26 cellular contexts compared by ENCODE assay signal in genomic region chr5:87872986-87873385, GRCh38.
DNase-seq lines count a peak whose midpoint lies in the region; ATAC-seq and TF ChIP-seq lines count a peak whose summit lies in the region.
"Had no signal": no experiment of that assay in that cellular context is flagged by ENCODE, and none has a peak within 500 bp of the region (broad histone marks: within the 10 kb centered on the region; RNA-seq: fewer than 3 reads in every experiment).

No MANE protein-coding gene starts in this region.

- H3K27me3 Mint-ChIP-seq in brain, result no peaks in the 10 kb centered on the region
- H3K27me3 Mint-ChIP-seq: activated CD8-positive, alpha-beta T cell treated with anti-CD3 and anti-CD28 coated beads for 36 hours; activated naive CD8-positive, alpha-beta T cell treated with anti-CD3 and anti-CD28 coated beads for 36 hours; CD4-positive, CD25-positive, alpha-beta regulatory T cell had no signal

- ATAC-seq in GM18517 (IDR thresholded peaks at IDR 0.05; ENCODE audit: unreplicated experiment) (no peak), HG02938 (IDR thresholded peaks at IDR 0.05; ENCODE audit: unreplicated experiment) (no peak), GM21360 (IDR thresholded peaks at IDR 0.05; ENCODE audit: unreplicated experiment) (no peak)
- ATAC-seq: activated CD8-positive, alpha-beta T cell treated with anti-CD3 and anti-CD28 coated beads for 36 hours; psoas muscle had no signal

- peaks cover 63% of the 10 kb centered on the region for H3K4me1 Mint-ChIP-seq in brain
- H3K4me1 Mint-ChIP-seq: activated naive CD8-positive, alpha-beta T cell treated with anti-CD3 and anti-CD28 coated beads for 36 hours; CD4-positive, CD25-positive, alpha-beta regulatory T cell had no signal

- peak; percentile 6 for DNase-seq in DMS 273 (lab: John Stamatoyannopoulos, UW; ENCODE audit: unreplicated experiment)
- no peak for DNase-seq in DMS 273 treated with DMSO at 0.1 percent for 48 hours (lab: John Stamatoyannopoulos, UW)
- peak; percentile 73 for DNase-seq in NCI-H345 treated with DMSO at 0.1 percent for 48 hours (lab: John Stamatoyannopoulos, UW; ENCODE audit: unreplicated experiment)
- DNase-seq in kidney glomerular epithelial cell (lab: John Stamatoyannopoulos, UW), result no peak
- DNase-seq: activated CD4-positive, CD25-positive, alpha-beta regulatory T cell treated with anti-CD3 and anti-CD28 coated beads, Interleukin-2, amount 50 U/mL, for 72 hours; activated CD8-positive, alpha-beta T cell treated with anti-CD3 and anti-CD28 coated beads for 36 hours; activated effector memory CD4-positive, alpha-beta T cell treated with Interleukin-2 at 50 U/mL for 16 hours; activated naive CD8-positive, alpha-beta T cell treated with anti-CD3 and anti-CD28 coated beads for 36 hours; CD4-positive, CD25-positive, alpha-beta regulatory T cell; cerebellar nuclear complex; DMS153; GF-D8; HCEC 1CT; IMR-90; NCI-H1092 treated with DMSO at 0.1 percent for 48 hours; NCI-H2107; psoas muscle; SHP77 treated with DMSO at 0.1 percent for 48 hours; stimulated activated CD8-positive, alpha-beta memory T cell treated with anti-CD3 and anti-CD28 coated beads, Interleukin-4, amount 100 ng/mL, for 48 hours; stomach; SW 1271; T1000 had no signal

- peak overlapping the region in 2 of 5 experiments; percentile 20 to 74 for H3K4me3 Mint-ChIP-seq in brain
- H3K4me3 Mint-ChIP-seq: activated CD8-positive, alpha-beta T cell treated with anti-CD3 and anti-CD28 coated beads for 36 hours; activated naive CD8-positive, alpha-beta T cell treated with anti-CD3 and anti-CD28 coated beads for 36 hours; CD4-positive, CD25-positive, alpha-beta regulatory T cell had no signal

- no peak for TF ChIP-seq CTCF in brain (conservative IDR thresholded peaks at IDR 0.05)

- H3K27ac Mint-ChIP-seq in brain, result peak overlapping the region; percentile 4 to 91 (median 25)
- H3K27ac Mint-ChIP-seq: activated CD8-positive, alpha-beta T cell treated with anti-CD3 and anti-CD28 coated beads for 36 hours; activated naive CD8-positive, alpha-beta T cell treated with anti-CD3 and anti-CD28 coated beads for 36 hours; CD4-positive, CD25-positive, alpha-beta regulatory T cell had no signal

- peaks cover 0 to 4% (median 0%) of the 10 kb centered on the region in 5 experiments for H3K9me3 Mint-ChIP-seq in brain
- H3K9me3 Mint-ChIP-seq: activated CD8-positive, alpha-beta T cell treated with anti-CD3 and anti-CD28 coated beads for 36 hours; activated naive CD8-positive, alpha-beta T cell treated with anti-CD3 and anti-CD28 coated beads for 36 hours had no signal

- no peaks in the 10 kb centered on the region for H3K36me3 Mint-ChIP-seq in brain
- H3K36me3 Mint-ChIP-seq: activated naive CD8-positive, alpha-beta T cell treated with anti-CD3 and anti-CD28 coated beads for 36 hours; CD4-positive, CD25-positive, alpha-beta regulatory T cell had no signal

Comparison
In these comparisons a context has a peak if more than half of its experiments do, and no peak if none do; other contexts are left out.
1. DNase-seq: peak in DMS 273 (single experiment) and NCI-H345 treated with DMSO at 0.1 percent for 48 hours (single experiment); none in DMS 273 treated with DMSO at 0.1 percent for 48 hours (single experiment) and kidney glomerular epithelial cell (single experiment).